ENCODE assay signal across 11 cellular contexts in the genomic region with DNA sequence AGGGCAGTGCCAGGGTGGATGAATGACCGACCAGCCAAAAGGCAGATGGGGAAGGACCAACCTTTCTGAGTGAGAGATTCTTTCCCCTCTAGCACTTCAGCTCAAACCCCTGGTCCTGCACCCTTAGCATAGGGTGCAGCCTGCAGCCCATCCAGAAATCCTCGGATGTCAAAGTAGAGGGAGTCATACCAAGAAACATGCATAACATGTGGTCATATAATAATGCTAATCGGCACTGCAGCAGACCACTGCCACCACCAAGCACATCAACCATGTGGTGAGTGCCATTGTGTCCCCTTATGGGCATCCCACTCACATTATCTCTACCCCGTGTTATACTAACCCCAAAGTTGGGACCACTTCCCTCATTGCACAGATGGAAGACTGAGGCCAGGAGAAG. TPM values are rescaled to one million over a fixed set of nuclear protein-coding genes. Genes with fewer than 3 reads are reported as not detected.
DNase-seq lines count a peak whose midpoint lies in the region; ATAC-seq and TF ChIP-seq lines count a peak whose summit lies in the region.
"Had no signal": no experiment of that assay in that cellular context is flagged by ENCODE, and none has a peak within 500 bp of the region (broad histone marks: within the 10 kb centered on the region; RNA-seq: fewer than 3 reads in every experiment).

No MANE protein-coding gene starts in this region.

- DNase-seq in body of pancreas (no peak), right lobe of liver (no peak), NCI-H446 treated with DMSO at 0.1 percent for 48 hours (lab: John Stamatoyannopoulos, UW) (no peak)
- no peak for DNase-seq in stimulated activated naive CD8-positive, alpha-beta T cell treated with anti-CD3 and anti-CD28 coated beads, Interleukin-15, Interleukin-2, amounts not matched to agents 100 U/mL and 50 U/mL, for 24 hours
- DNase-seq: CD4-positive, alpha-beta memory T cell; testis had no signal

- H3K9ac ChIP-seq in stomach smooth muscle (ENCODE audit: low read length in 2 of 2) = peak overlapping the region in 1 of 2 donors; percentile 55
- H3K9ac ChIP-seq: KMS-11 had no signal

- POLR2A ChIA-PET in HEK293 (lab: Yijun Ruan, JAX) = interaction anchor here (0.8 to 2.4 kb wide), 4 partner anchors 10 to 335 kb away, joined by 3 to 14 read pairs (median 4); a partner anchor contains a TSS

- TF ChIP-seq CTCF in HEK293 (tag by site-specific recombination; IDR thresholded peaks at IDR 0.05) (no peak), body of pancreas (IDR thresholded peaks at IDR 0.05) (no peak), right lobe of liver (IDR thresholded peaks at IDR 0.05) (no peak)

- peaks cover 41% of the 10 kb centered on the region for H3K4me1 ChIP-seq in HEK293 (ENCODE audit: control insufficient read depth, insufficient read depth, low read length)
- peaks cover 53% of the 10 kb centered on the region for H3K4me1 ChIP-seq in body of pancreas
- H3K4me1 ChIP-seq in right lobe of liver = peaks cover 0 to 65% (median 22%) of the 10 kb centered on the region in 4 donors
- H3K4me1 ChIP-seq in stomach smooth muscle (ENCODE audit: control insufficient read depth, insufficient read depth, low read length) = peaks cover 90% of the 10 kb centered on the region

- TF ChIP-seq POLR2A in body of pancreas (IDR thresholded peaks at IDR 0.05) = no peak
- no peak for TF ChIP-seq POLR2A in right lobe of liver (IDR thresholded peaks at IDR 0.05)

- no peaks in the 10 kb centered on the region for H3K27me3 ChIP-seq in body of pancreas
- H3K27me3 ChIP-seq in right lobe of liver = no peaks in the 10 kb centered on the region
- no peaks in the 10 kb centered on the region for H3K27me3 ChIP-seq in stomach smooth muscle (ENCODE audit: control insufficient read depth in 1 of 2, insufficient read depth in 2 of 2, low read length in 2 of 2)
- H3K27me3 ChIP-seq: testis had no signal

- WGBS in body of pancreas, 2 donors = 79 to 91% methylated on average over 3 to 4 of the region's 4 CpGs
- 60% methylated on average over 2 of the region's 4 CpGs for WGBS in right lobe of liver (ENCODE audit: insufficient coverage, low coverage, low lambda C conversion rate, missing lambda C conversion rate)

- CTCF ChIA-PET in HEK293 (lab: Yijun Ruan, JAX) = interaction anchor here (0.7 to 9.3 kb wide), 7 partner anchors 8 to 43 kb away, joined by 3 to 105 read pairs (median 16); a partner anchor contains a TSS

- no peak overlapping the region for H3K4me3 ChIP-seq in HEK293 (ENCODE audit: low read depth, low read length)
- no peak overlapping the region for H3K4me3 ChIP-seq in body of pancreas
- peak overlapping the region in 1 of 3 donors; percentile 15 for H3K4me3 ChIP-seq in right lobe of liver
- H3K4me3 ChIP-seq in stomach smooth muscle (ENCODE audit: low read length in 2 of 2) = peak overlapping the region; percentile 12 to 62
- H3K4me3 ChIP-seq: testis had no signal

- intact Hi-C loops in body of pancreas (cut with DNase I) (no loop called here), right lobe of liver (cut with DNase I) (no loop called here)

- H3K9me3 ChIP-seq in HEK293 (ENCODE audit: control insufficient read depth, insufficient read depth, low read depth, low read length) (no peaks in the 10 kb centered on the region), body of pancreas (no peaks in the 10 kb centered on the region), right lobe of liver (no peaks in the 10 kb centered on the region), stomach smooth muscle (ENCODE audit: control insufficient read depth in 2 of 2, low read length in 2 of 2) (no peaks in the 10 kb centered on the region)
- H3K9me3 ChIP-seq: testis had no signal

- no peak for ATAC-seq in body of pancreas
- no peak for ATAC-seq in right lobe of liver
- no peak for ATAC-seq in HG02885 (IDR thresholded peaks at IDR 0.05; ENCODE audit: poor library complexity, unreplicated experiment)
- no peak for ATAC-seq in GM19395 (IDR thresholded peaks at IDR 0.05; ENCODE audit: unreplicated experiment)
- no peak for ATAC-seq in stimulated activated naive CD8-positive, alpha-beta T cell treated with anti-CD3 and anti-CD28 coated beads, Interleukin-15, Interleukin-2, amounts not matched to agents 100 U/mL and 50 U/mL, for 24 hours

- H3K36me3 ChIP-seq in HEK293 (ENCODE audit: control insufficient read depth in 2 of 2, insufficient read depth in 1 of 2, low read length in 2 of 2) (no peaks in the 10 kb centered on the region), body of pancreas (replicated peaks in 1 of 2; ENCODE audit: insufficient read depth in 1 of 2, low read depth in 2 of 2) (no peaks in the 10 kb centered on the region), right lobe of liver (peaks cover 0 to 23% (median 3%) of the 10 kb centered on the region in 4 donors), stomach smooth muscle (ENCODE audit: control insufficient read depth in 2 of 2, insufficient read depth in 2 of 2, low read length in 2 of 2) (peaks cover 0 to 4% of the 10 kb centered on the region in 2 donors)

- H3K27ac ChIP-seq in HEK293 (ENCODE audit: extremely low read depth, low read depth, low read length) = peak overlapping the region; percentile 80; the same call in 1 of the 2 replicates
- peak overlapping the region; percentile 71 to 82 (median 80) for H3K27ac ChIP-seq in body of pancreas
- peak overlapping the region; percentile 71 to 92 (median 77) for H3K27ac ChIP-seq in right lobe of liver
- H3K27ac ChIP-seq in stomach smooth muscle (ENCODE audit: low read length) = peak overlapping the region; percentile 97
- H3K27ac ChIP-seq: KMS-11, testis had no signal

TF ChIP-seq in HEK293, 187 proteins besides CTCF, POLR2A, EP300 and RAD21:
- no peak for TF ChIP-seq SP2 (tag by site-specific recombination; IDR thresholded peaks at IDR 0.05)
- TF ChIP-seq, protein P1, sequence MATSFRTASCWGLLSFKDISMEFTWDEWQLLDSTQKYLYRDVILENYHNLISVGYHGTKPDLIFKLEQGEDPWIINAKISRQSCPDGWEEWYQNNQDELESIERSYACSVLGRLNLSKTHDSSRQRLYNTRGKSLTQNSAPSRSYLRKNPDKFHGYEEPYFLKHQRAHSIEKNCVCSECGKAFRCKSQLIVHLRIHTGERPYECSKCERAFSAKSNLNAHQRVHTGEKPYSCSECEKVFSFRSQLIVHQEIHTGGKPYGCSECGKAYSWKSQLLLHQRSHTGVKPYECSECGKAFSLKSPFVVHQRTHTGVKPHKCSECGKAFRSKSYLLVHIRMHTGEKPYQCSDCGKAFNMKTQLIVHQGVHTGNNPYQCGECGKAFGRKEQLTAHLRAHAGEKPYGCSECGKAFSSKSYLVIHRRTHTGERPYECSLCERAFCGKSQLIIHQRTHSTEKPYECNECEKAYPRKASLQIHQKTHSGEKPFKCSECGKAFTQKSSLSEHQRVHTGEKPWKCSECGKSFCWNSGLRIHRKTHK (tag by site-specific recombination; IDR thresholded peaks at IDR 0.05) = no peak
- TF ChIP-seq, protein P2, sequence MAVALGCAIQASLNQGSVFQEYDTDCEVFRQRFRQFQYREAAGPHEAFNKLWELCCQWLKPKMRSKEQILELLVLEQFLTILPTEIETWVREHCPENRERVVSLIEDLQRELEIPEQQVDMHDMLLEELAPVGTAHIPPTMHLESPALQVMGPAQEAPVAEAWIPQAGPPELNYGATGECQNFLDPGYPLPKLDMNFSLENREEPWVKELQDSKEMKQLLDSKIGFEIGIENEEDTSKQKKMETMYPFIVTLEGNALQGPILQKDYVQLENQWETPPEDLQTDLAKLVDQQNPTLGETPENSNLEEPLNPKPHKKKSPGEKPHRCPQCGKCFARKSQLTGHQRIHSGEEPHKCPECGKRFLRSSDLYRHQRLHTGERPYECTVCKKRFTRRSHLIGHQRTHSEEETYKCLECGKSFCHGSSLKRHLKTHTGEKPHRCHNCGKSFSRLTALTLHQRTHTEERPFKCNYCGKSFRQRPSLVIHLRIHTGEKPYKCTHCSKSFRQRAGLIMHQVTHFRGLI (tag by site-specific recombination; IDR thresholded peaks at IDR 0.05) = no peak

RNA-seq across cellular contexts. Expression of a gene that starts 17.7 kb away (rescaled TPM):
- total RNA-seq in body of pancreas = 10 to 100 TPM; 12.9 to 14.5 TPM
- 10 to 100 TPM in 4 of 6 experiments, 1 to 10 TPM in 2; 5.3 to 78.0 (median 46.2) TPM for total RNA-seq in right lobe of liver
- total RNA-seq: CD4-positive, alpha-beta memory T cell had no signal

Comparison
In these comparisons a context has a peak if more than half of its experiments do, and no peak if none do; other contexts are left out.
1. H3K4me3 ChIP-seq: peak in stomach smooth muscle (2 of 2); none in HEK293 (single experiment) and body of pancreas (0 of 2).
2. Peak in every context shown above with its lines, with median percentiles within 50 percentile points of each other: H3K27ac ChIP-seq.